ENCODE assay signal across 16 cellular contexts in the genomic region with DNA sequence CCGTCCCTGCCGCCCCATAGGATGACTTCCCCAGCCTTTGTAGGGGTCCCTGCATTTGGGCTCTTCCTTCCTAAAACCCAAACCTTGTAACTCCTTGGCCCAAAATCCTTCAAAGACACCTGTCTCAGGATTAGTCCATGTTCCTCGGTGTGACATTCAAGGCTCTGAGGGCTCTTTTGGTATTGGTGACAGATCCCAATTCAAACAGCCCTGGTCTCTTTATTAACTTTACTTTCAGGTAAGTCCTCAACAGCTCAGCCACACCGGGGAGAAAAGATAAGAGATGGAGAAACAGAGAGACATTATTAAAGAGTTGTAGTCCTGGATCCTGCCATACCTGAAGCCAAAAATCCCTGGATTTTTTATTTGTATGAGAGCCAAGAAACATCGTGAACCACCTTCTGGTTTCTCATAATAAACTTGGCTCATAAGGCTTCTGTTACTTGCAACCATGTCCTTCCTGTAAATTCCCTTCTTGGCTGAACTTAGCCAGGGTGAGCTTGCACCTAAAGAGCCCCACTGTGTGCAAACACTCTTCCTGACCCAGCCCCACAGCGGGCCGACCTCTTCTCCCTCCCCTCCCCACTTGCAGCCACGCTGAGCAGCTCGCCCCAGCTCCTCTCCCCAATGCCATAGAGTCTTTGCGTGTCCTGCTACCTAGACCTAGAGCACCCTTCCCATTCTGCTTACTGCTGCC. TPM values are rescaled to one million over a fixed set of nuclear protein-coding genes. Genes with fewer than 3 reads are reported as not detected.
A peak's percentile ranks its signal among the peaks of the same experiment; 100 is the strongest.
DNase-seq lines count a peak whose midpoint lies in the region; ATAC-seq and TF ChIP-seq lines count a peak whose summit lies in the region.
"Had no signal": no experiment of that assay in that cellular context is flagged by ENCODE, and none has a peak within 500 bp of the region (broad histone marks: within the 10 kb centered on the region; RNA-seq: fewer than 3 reads in every experiment).

No MANE protein-coding gene starts in this region.

- no peaks in the 10 kb centered on the region for H3K9me2 ChIP-seq in PC-9 (ENCODE audit: insufficient read depth)

- H3K27me3 Mint-ChIP-seq in activated T-cell treated with anti-CD3 and anti-CD28 coated beads, Interleukin-2, amount 50 U/mL, for 24 hours: no peaks in the 10 kb centered on the region
- no peaks in the 10 kb centered on the region for H3K27me3 Mint-ChIP-seq in activated CD8-positive, alpha-beta T cell treated with anti-CD3 and anti-CD28 coated beads, Interleukin-2, amount 10 ng/mL, durations not matched to agents 7 days and 5 days (ENCODE audit: low read depth)
- peaks cover 0 to 9% (median 9%) of the 10 kb centered on the region in 3 donors for H3K27me3 Mint-ChIP-seq in immature natural killer cell (ENCODE audit: low read depth in 3 of 3)

- CTCF ChIA-PET in activated CD8-positive, alpha-beta T cell treated with anti-CD3 and anti-CD28 coated beads, Interleukin-2, amount 10 ng/mL, durations not matched to agents 7 days and 5 days (lab: Charles Lee): interaction anchor here (0.9 to 5.3 kb wide), 2 partner anchors 12 to 450 kb away, joined by 3 to 45 read pairs; no protein-coding TSS in a partner anchor
- CTCF ChIA-PET in PC-9 (lab: Charles Lee): interaction anchor here (1.5 kb wide), 1 partner anchor 52 kb away, joined by 3 read pairs; no protein-coding TSS in a partner anchor

- no peaks in the 10 kb centered on the region for H3K27me3 ChIP-seq in PC-9 (ENCODE audit: insufficient read depth, low read depth)
- H3K27me3 ChIP-seq: ascending aorta, MG63, right atrium auricular region had no signal

- H2AFZ ChIP-seq in PC-9: no peak overlapping the region

- H3K4me1 ChIP-seq in PC-9 (replicated peaks; ENCODE audit: insufficient read depth): 0 out of 2 replicates have a peak, but pooled peaks cover 6% of the 10 kb centered on the region
- H3K4me1 ChIP-seq: ascending aorta, right atrium auricular region had no signal

- H3K36me3 ChIP-seq in PC-9 (ENCODE audit: low read depth): no peaks in the 10 kb centered on the region
- H3K36me3 ChIP-seq: MG63, right atrium auricular region had no signal

- H3K79me2 ChIP-seq in PC-9 (ENCODE audit: low read depth): no peaks in the 10 kb centered on the region

- BruUV-seq in PC-9 (replicated peaks; lab: Mats Ljungman, UMichigan): no TSS peak

- H3K9me3 ChIP-seq in PC-9 (ENCODE audit: insufficient read depth, low read depth): no peaks in the 10 kb centered on the region
- H3K9me3 ChIP-seq: ascending aorta, MG63, right atrium auricular region had no signal

- TF ChIP-seq CTCF in GM20000 (IDR thresholded peaks at IDR 0.05; ENCODE audit: extremely low read depth, missing control alignments) (no peak), PC-9 (conservative IDR thresholded peaks at IDR 0.05) (no peak)

- H3K9me3 Mint-ChIP-seq in activated T-cell treated with anti-CD3 and anti-CD28 coated beads, Interleukin-2, amount 50 U/mL, for 24 hours: no peaks in the 10 kb centered on the region
- H3K9me3 Mint-ChIP-seq in activated CD8-positive, alpha-beta T cell treated with anti-CD3 and anti-CD28 coated beads, Interleukin-2, amount 10 ng/mL, durations not matched to agents 7 days and 5 days (ENCODE audit: insufficient read depth): no peaks in the 10 kb centered on the region
- peaks cover 0 to 2% (median 0%) of the 10 kb centered on the region in 6 donors for H3K9me3 Mint-ChIP-seq in immature natural killer cell

- no peak overlapping the region for H3K27ac ChIP-seq in PC-9
- H3K27ac ChIP-seq: ascending aorta, right atrium auricular region had no signal

- H3K4me2 ChIP-seq in PC-9: no peak overlapping the region

- peak overlapping the region; percentile 79 for H3K27ac Mint-ChIP-seq in activated T-cell treated with anti-CD3 and anti-CD28 coated beads, Interleukin-2, amount 50 U/mL, for 24 hours
- peak overlapping the region; percentile 66 for H3K27ac Mint-ChIP-seq in activated CD8-positive, alpha-beta T cell treated with anti-CD3 and anti-CD28 coated beads, Interleukin-2, amount 10 ng/mL, durations not matched to agents 7 days and 5 days
- peak overlapping the region; percentile 58 to 88 (median 84) for H3K27ac Mint-ChIP-seq in immature natural killer cell

- POLR2A ChIA-PET in activated CD8-positive, alpha-beta T cell treated with anti-CD3 and anti-CD28 coated beads, Interleukin-2, amount 10 ng/mL, durations not matched to agents 7 days and 5 days (lab: Charles Lee): interaction anchor here (2.0 kb wide), 1 partner anchor 12 kb away, joined by 12 read pairs; no protein-coding TSS in a partner anchor
- POLR2A ChIA-PET in PC-9 (lab: Charles Lee; ENCODE audit: unreplicated experiment): interaction anchor here (0.6 kb wide), 1 partner anchor 165 kb away, joined by 3 read pairs; no protein-coding TSS in a partner anchor

- no peak overlapping the region for H3K4me3 ChIP-seq in PC-9
- H3K4me3 ChIP-seq: ascending aorta, MG63, right atrium auricular region had no signal

- H3F3A ChIP-seq in PC-9 (ENCODE audit: insufficient read depth, low read depth): peaks cover 7% of the 10 kb centered on the region; the same call in 1 of the 2 replicates

- H3K4me3 Mint-ChIP-seq in activated T-cell treated with anti-CD3 and anti-CD28 coated beads, Interleukin-2, amount 50 U/mL, for 24 hours: no peak overlapping the region
- no peak overlapping the region for H3K4me3 Mint-ChIP-seq in activated CD8-positive, alpha-beta T cell treated with anti-CD3 and anti-CD28 coated beads, Interleukin-2, amount 10 ng/mL, durations not matched to agents 7 days and 5 days
- peak overlapping the region in 4 of 5 donors; percentile 17 to 58 (median 33) for H3K4me3 Mint-ChIP-seq in immature natural killer cell

- peaks cover 47% of the 10 kb centered on the region for H3K36me3 Mint-ChIP-seq in activated T-cell treated with anti-CD3 and anti-CD28 coated beads, Interleukin-2, amount 50 U/mL, for 24 hours (ENCODE audit: low read depth)
- peaks cover 38% of the 10 kb centered on the region for H3K36me3 Mint-ChIP-seq in activated CD8-positive, alpha-beta T cell treated with anti-CD3 and anti-CD28 coated beads, Interleukin-2, amount 10 ng/mL, durations not matched to agents 7 days and 5 days (ENCODE audit: low read depth)
- H3K36me3 Mint-ChIP-seq in immature natural killer cell: peaks cover 16 to 26% (median 21%) of the 10 kb centered on the region in 3 donors

- no peak for DNase-seq in activated T-cell treated with anti-CD3 and anti-CD28 coated beads, Interleukin-2, amount 50 U/mL, for 24 hours
- no peak for DNase-seq in activated T-cell treated with anti-CD3 and anti-CD28 coated beads, Interleukin-2, amount 50 U/mL, for 48 hours
- no peak for DNase-seq in activated CD8-positive, alpha-beta T cell treated with anti-CD3 and anti-CD28 coated beads, Interleukin-2, amount 10 ng/mL, durations not matched to agents 7 days and 5 days
- DNase-seq in immature natural killer cell (no peak), GM20000 (ENCODE audit: low spot score) (no peak), Ammon's horn (ENCODE audit: low spot score) (no peak), PC-9 (no peak)
- DNase-seq in stimulated activated naive CD8-positive, alpha-beta T cell treated with anti-CD3 and anti-CD28 coated beads, Interleukin-15, Interleukin-2, amounts not matched to agents 100 U/mL and 50 U/mL, for 24 hours: no peak
- DNase-seq: kidney glomerular epithelial cell, MG63, NCI-H1694 treated with DMSO at 0.1 percent for 48 hours, SHP77 had no signal

- intact Hi-C loops in PC-9 (cut with micrococcal nuclease; ENCODE audit: unreplicated experiment): no loop called here

- peaks cover 20% of the 10 kb centered on the region for H3K4me1 Mint-ChIP-seq in activated T-cell treated with anti-CD3 and anti-CD28 coated beads, Interleukin-2, amount 50 U/mL, for 24 hours (ENCODE audit: low read depth)
- H3K4me1 Mint-ChIP-seq in activated CD8-positive, alpha-beta T cell treated with anti-CD3 and anti-CD28 coated beads, Interleukin-2, amount 10 ng/mL, durations not matched to agents 7 days and 5 days (ENCODE audit: low read depth): peaks cover 22% of the 10 kb centered on the region
- H3K4me1 Mint-ChIP-seq in immature natural killer cell: peaks cover 40 to 55% of the 10 kb centered on the region in 2 donors

- H4K20me1 ChIP-seq in PC-9 (ENCODE audit: insufficient read depth): no peaks in the 10 kb centered on the region

- no peak for ATAC-seq in activated CD8-positive, alpha-beta T cell treated with anti-CD3 and anti-CD28 coated beads, Interleukin-2, amount 10 ng/mL, durations not matched to agents 7 days and 5 days
- peak; percentile 24 for ATAC-seq in stimulated activated naive CD8-positive, alpha-beta T cell treated with anti-CD3 and anti-CD28 coated beads, Interleukin-15, Interleukin-2, amounts not matched to agents 100 U/mL and 50 U/mL, for 24 hours

RNA-seq across cellular contexts. Expression of a gene that starts 7.9 kb away (rescaled TPM):
- total RNA-seq in activated CD8-positive, alpha-beta T cell treated with anti-CD3 and anti-CD28 coated beads, Interleukin-2, amount 10 ng/mL, durations not matched to agents 7 days and 5 days: not detected
- polyA plus RNA-seq in immature natural killer cell: not detected
- total RNA-seq in PC-9 (2021): 0.37 and 0.50 TPM in 2 replicates
- total RNA-seq: fibroblast of villous mesenchyme; right atrium auricular region; T-helper 1 cell treated with Interleukin-12 subunit alpha and Interleukin-12 subunit beta and Interleukin-4 antibody, amounts not matched to agents 30 ng/mL and 1 ng/mL, for 36 hours had no signal

RNA-seq across cellular contexts. Expression of a gene that starts 26.3 kb away (rescaled TPM):
- 100 to 1,000 TPM; 407 to 413 TPM for total RNA-seq in activated CD8-positive, alpha-beta T cell treated with anti-CD3 and anti-CD28 coated beads, Interleukin-2, amount 10 ng/mL, durations not matched to agents 7 days and 5 days
- polyA plus RNA-seq in immature natural killer cell: 100 to 1,000 TPM; 464 to 744 (median 541) TPM
- total RNA-seq in PC-9 (2021): 4.0 and 5.0 TPM in 2 replicates
- total RNA-seq: fibroblast of villous mesenchyme had no signal

Comparison
In these comparisons a context has a peak if more than half of its experiments do, and no peak if none do; other contexts are left out.
1. H3K4me3 Mint-ChIP-seq: peak in immature natural killer cell (4 of 5); none in activated T-cell treated with anti-CD3 and anti-CD28 coated beads, Interleukin-2, amount 50 U/mL, for 24 hours (single experiment) and activated CD8-positive, alpha-beta T cell treated with anti-CD3 and anti-CD28 coated beads, Interleukin-2, amount 10 ng/mL, durations not matched to agents 7 days and 5 days (single experiment).
2. RNA of a gene that starts 26.3 kb away (total RNA-seq): 407 to 413 TPM in activated CD8-positive, alpha-beta T cell treated with anti-CD3 and anti-CD28 coated beads, Interleukin-2, amount 10 ng/mL, durations not matched to agents 7 days and 5 days; 4.0 to 5.0 TPM in PC-9; every median in the first group is over 10 times any median in the second.
3. Peak in every context shown above with its lines, with median percentiles within 50 percentile points of each other: H3K27ac Mint-ChIP-seq.